In the genomic region with DNA sequence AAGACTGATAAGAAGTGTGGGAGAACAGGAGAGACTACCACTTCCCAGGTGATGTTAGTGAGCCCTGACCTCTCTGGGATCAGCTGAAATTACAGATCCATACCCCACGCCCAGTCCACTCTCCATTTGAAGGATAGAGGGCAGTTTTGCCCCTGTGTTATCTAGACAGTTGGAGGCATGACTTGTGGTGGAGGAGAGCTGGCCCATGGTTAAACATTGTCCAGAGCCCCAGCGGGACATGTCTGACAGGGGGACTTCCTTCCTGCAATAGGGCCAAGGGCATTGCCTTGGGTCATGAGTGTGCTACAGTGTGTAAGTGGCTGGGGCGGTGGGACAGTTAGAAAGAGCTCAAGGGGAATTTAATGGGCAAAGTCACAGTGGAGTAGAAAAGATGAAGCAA, we compare ENCODE assay signal across 17 cellular contexts.
"Had no signal": no experiment of that assay in that cellular context is flagged by ENCODE, and none has a peak within 500 bp of the region (broad histone marks: within the 10 kb centered on the region; RNA-seq: fewer than 3 reads in every experiment).

No MANE protein-coding gene starts in this region.

- H3K27me3 ChIP-seq: cardiac muscle cell, gastroesophageal sphincter, left lung, ovary, right lobe of liver, upper lobe of left lung had no signal

- H3K27ac Mint-ChIP-seq: activated T-helper 2 cell treated with anti-CD3 and anti-CD28 coated beads, Interferon-gamma antibody, Interleukin-2, Interleukin-4, amounts not matched to agents 10 μg/mL and 5 μg/mL and 100 μg/mL, durations not matched to agents 14 hours and 24 hours and 36 hours; endodermal cell had no signal

- H3K36me3 ChIP-seq: adrenal gland, cardiac muscle cell, gastroesophageal sphincter, left lung, ovary, right lobe of liver, upper lobe of left lung, WERI-Rb-1 had no signal

- ATAC-seq: gastroesophageal sphincter; left lung; naive thymus-derived CD4-positive, alpha-beta T cell; stimulated activated naive CD8-positive, alpha-beta T cell treated with anti-CD3 and anti-CD28 coated beads, Interleukin-15, amount 100 ng/mL, for 72 hours had no signal

- H3K27me3 Mint-ChIP-seq: naive thymus-derived CD4-positive, alpha-beta T cell; stimulated activated naive CD8-positive, alpha-beta T cell treated with anti-CD3 and anti-CD28 coated beads, Interleukin-15, amount 100 ng/mL, for 72 hours had no signal

- DNase-seq: activated CD4-positive, alpha-beta T cell treated with anti-CD3 and anti-CD28 coated beads, Interleukin-2, amount 50 U/mL, for 48 hours; activated naive CD4-positive, alpha-beta T cell treated with anti-CD3 and anti-CD28 coated beads, Interleukin-2, amount 50 U/mL, for 16 hours; adrenal gland; dorsolateral prefrontal cortex; endodermal cell; left lung; mammary epithelial cell; naive thymus-derived CD4-positive, alpha-beta T cell; ovary; right lobe of liver; stimulated activated naive CD8-positive, alpha-beta T cell treated with anti-CD3 and anti-CD28 coated beads, Interleukin-15, amount 100 ng/mL, for 72 hours; upper lobe of left lung; WERI-Rb-1 had no signal

- H3K9me3 Mint-ChIP-seq: activated T-helper 2 cell treated with anti-CD3 and anti-CD28 coated beads, Interferon-gamma antibody, Interleukin-2, Interleukin-4, amounts not matched to agents 10 μg/mL and 5 μg/mL and 100 μg/mL, durations not matched to agents 14 hours and 24 hours and 36 hours; naive thymus-derived CD4-positive, alpha-beta T cell; stimulated activated naive CD8-positive, alpha-beta T cell treated with anti-CD3 and anti-CD28 coated beads, Interleukin-15, amount 100 ng/mL, for 72 hours had no signal

- H3K4me3 ChIP-seq: adrenal gland, cardiac muscle cell, dorsolateral prefrontal cortex, gastroesophageal sphincter, left lung, ovary, right lobe of liver, upper lobe of left lung had no signal

- H3K36me3 Mint-ChIP-seq: naive thymus-derived CD4-positive, alpha-beta T cell had no signal

- FAIRE-seq: islet of Langerhans had no signal

- H3K4me1 ChIP-seq: adrenal gland, gastroesophageal sphincter, left lung, upper lobe of left lung had no signal

- H3K4me3 Mint-ChIP-seq: endodermal cell; naive thymus-derived CD4-positive, alpha-beta T cell; stimulated activated naive CD8-positive, alpha-beta T cell treated with anti-CD3 and anti-CD28 coated beads, Interleukin-15, amount 100 ng/mL, for 72 hours had no signal

- H3K9me3 ChIP-seq: adrenal gland, gastroesophageal sphincter, left lung, ovary, right lobe of liver, upper lobe of left lung had no signal
